ENCODE assay signal across 1 cellular context in the genomic region with DNA sequence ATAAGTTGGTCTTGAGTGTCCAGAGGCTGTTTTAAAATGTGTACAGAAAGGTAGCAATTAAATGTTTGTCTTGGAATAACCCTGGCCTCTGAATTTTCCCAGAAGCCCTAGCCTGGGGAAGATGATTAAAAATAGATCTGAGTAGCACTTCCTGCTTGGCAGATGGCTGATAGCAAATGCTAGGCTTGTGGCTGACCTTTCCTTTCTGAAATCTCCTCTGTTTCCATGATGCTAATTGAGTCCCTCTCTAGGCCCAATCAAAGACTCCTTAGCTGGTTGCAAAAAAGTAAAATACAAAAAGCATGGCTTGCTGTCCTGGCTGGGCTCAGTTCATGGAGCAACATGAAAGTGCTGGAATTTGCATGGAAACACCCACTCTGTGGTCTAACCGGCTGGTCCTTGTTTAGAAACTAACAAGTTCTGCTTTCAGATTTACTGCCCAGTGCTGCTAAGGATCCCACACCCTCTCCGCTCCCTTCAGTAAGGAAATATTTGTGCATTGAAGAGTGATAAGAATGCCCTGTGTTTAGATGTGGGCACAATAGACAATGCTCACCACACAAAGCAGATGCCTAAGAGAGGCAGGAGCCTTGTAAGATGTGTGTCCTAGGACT.
TF ChIP-seq lines count a peak whose summit lies in the region.

No MANE protein-coding gene starts in this region.

TF ChIP-seq in GM23338, 12 proteins besides CTCF, POLR2A, EP300 and RAD21 (continued from another document):
- TF ChIP-seq, protein P1, sequence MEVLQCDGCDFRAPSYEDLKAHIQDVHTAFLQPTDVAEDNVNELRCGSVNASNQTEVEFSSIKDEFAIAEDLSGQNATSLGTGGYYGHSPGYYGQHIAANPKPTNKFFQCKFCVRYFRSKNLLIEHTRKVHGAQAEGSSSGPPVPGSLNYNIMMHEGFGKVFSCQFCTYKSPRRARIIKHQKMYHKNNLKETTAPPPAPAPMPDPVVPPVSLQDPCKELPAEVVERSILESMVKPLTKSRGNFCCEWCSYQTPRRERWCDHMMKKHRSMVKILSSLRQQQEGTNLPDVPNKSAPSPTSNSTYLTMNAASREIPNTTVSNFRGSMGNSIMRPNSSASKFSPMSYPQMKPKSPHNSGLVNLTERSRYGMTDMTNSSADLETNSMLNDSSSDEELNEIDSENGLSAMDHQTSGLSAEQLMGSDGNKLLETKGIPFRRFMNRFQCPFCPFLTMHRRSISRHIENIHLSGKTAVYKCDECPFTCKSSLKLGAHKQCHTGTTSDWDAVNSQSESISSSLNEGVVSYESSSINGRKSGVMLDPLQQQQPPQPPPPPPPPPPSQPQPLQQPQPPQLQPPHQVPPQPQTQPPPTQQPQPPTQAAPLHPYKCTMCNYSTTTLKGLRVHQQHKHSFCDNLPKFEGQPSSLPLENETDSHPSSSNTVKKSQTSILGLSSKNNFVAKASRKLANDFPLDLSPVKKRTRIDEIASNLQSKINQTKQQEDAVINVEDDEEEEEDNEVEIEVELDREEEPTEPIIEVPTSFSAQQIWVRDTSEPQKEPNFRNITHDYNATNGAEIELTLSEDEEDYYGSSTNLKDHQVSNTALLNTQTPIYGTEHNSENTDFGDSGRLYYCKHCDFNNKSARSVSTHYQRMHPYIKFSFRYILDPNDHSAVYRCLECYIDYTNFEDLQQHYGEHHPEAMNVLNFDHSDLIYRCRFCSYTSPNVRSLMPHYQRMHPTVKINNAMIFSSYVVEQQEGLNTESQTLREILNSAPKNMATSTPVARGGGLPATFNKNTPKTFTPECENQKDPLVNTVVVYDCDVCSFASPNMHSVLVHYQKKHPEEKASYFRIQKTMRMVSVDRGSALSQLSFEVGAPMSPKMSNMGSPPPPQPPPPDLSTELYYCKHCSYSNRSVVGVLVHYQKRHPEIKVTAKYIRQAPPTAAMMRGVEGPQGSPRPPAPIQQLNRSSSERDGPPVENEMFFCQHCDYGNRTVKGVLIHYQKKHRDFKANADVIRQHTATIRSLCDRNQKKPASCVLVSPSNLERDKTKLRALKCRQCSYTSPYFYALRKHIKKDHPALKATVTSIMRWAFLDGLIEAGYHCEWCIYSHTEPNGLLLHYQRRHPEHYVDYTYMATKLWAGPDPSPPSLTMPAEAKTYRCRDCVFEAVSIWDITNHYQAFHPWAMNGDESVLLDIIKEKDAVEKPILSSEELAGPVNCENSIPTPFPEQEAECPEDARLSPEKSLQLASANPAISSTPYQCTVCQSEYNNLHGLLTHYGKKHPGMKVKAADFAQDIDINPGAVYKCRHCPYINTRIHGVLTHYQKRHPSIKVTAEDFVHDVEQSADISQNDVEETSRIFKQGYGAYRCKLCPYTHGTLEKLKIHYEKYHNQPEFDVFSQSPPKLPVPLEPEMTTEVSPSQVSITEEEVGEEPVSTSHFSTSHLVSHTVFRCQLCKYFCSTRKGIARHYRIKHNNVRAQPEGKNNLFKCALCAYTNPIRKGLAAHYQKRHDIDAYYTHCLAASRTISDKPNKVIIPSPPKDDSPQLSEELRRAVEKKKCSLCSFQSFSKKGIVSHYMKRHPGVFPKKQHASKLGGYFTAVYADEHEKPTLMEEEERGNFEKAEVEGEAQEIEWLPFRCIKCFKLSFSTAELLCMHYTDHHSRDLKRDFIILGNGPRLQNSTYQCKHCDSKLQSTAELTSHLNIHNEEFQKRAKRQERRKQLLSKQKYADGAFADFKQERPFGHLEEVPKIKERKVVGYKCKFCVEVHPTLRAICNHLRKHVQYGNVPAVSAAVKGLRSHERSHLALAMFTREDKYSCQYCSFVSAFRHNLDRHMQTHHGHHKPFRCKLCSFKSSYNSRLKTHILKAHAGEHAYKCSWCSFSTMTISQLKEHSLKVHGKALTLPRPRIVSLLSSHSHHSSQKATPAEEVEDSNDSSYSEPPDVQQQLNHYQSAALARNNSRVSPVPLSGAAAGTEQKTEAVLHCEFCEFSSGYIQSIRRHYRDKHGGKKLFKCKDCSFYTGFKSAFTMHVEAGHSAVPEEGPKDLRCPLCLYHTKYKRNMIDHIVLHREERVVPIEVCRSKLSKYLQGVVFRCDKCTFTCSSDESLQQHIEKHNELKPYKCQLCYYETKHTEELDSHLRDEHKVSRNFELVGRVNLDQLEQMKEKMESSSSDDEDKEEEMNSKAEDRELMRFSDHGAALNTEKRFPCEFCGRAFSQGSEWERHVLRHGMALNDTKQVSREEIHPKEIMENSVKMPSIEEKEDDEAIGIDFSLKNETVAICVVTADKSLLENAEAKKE (CRISPR knock-in tag; IDR thresholded peaks at IDR 0.05), result no peak
- TF ChIP-seq CREB1 (CRISPR knock-in tag; IDR thresholded peaks at IDR 0.05; ENCODE audit: low read depth) (no peak), ZNF331 (CRISPR knock-in tag; IDR thresholded peaks at IDR 0.05; ENCODE audit: low read depth) (no peak), JUNB (IDR thresholded peaks at IDR 0.05; ENCODE audit: unreplicated experiment) (no peak), STAT1 (IDR thresholded peaks at IDR 0.05; ENCODE audit: unreplicated experiment) (no peak)
- TF ChIP-seq, protein P2, sequence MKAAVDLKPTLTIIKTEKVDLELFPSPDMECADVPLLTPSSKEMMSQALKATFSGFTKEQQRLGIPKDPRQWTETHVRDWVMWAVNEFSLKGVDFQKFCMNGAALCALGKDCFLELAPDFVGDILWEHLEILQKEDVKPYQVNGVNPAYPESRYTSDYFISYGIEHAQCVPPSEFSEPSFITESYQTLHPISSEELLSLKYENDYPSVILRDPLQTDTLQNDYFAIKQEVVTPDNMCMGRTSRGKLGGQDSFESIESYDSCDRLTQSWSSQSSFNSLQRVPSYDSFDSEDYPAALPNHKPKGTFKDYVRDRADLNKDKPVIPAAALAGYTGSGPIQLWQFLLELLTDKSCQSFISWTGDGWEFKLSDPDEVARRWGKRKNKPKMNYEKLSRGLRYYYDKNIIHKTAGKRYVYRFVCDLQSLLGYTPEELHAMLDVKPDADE (IDR thresholded peaks at IDR 0.05), result no peak
